ENCODE assay signal across 1 cellular context in genomic region chr6:118894425-118895240, GRCh38.
A peak's percentile ranks its signal among the peaks of the same experiment; 100 is the strongest.
TF ChIP-seq lines count a peak whose summit lies in the region.

No MANE protein-coding gene starts in this region.

TF ChIP-seq in HepG2, 621 proteins besides CTCF, POLR2A, EP300 and RAD21 (continued from another document and continues in another):
- TF ChIP-seq ZNF704 (CRISPR knock-in tag; IDR thresholded peaks at IDR 0.05; ENCODE audit: borderline replicate concordance) = no peak; the same call in 1 of the 2 replicates
- peak; percentile 84 for TF ChIP-seq YY1 (IDR thresholded peaks at IDR 0.05; ENCODE audit: insufficient read depth, insufficient replicate concordance, low read depth, low read length)
- no peak for TF ChIP-seq IKZF5 (CRISPR knock-in tag; IDR thresholded peaks at IDR 0.05)
- TF ChIP-seq ZNF24 (IDR thresholded peaks at IDR 0.05) = no peak
- 0 out of 2 replicates have a peak, but pooled peaks have one; percentile 83 for TF ChIP-seq DNMT1 (CRISPR knock-in tag; IDR thresholded peaks at IDR 0.05)
- no peak; the same call in 1 of the 2 replicates for TF ChIP-seq ZNF274 (CRISPR knock-in tag; IDR thresholded peaks at IDR 0.05)
- no peak for TF ChIP-seq ZNF660 (CRISPR knock-in tag; IDR thresholded peaks at IDR 0.05; ENCODE audit: borderline replicate concordance, low read depth)
- TF ChIP-seq ARID4A (CRISPR knock-in tag; IDR thresholded peaks at IDR 0.05; ENCODE audit: borderline replicate concordance) = peak; percentile 90
- TF ChIP-seq ZNF333 (CRISPR knock-in tag; IDR thresholded peaks at IDR 0.05; ENCODE audit: borderline replicate concordance) = no peak
- peak; percentile 67; the same call in 1 of the 2 replicates for TF ChIP-seq ZNF672 (CRISPR knock-in tag; IDR thresholded peaks at IDR 0.05)
- no peak for TF ChIP-seq FOXP4 (CRISPR knock-in tag; IDR thresholded peaks at IDR 0.05)
- peak; percentile 87 for TF ChIP-seq HDAC1 (CRISPR knock-in tag; IDR thresholded peaks at IDR 0.05)
- TF ChIP-seq NAIF1 (CRISPR knock-in tag; IDR thresholded peaks at IDR 0.05; ENCODE audit: borderline replicate concordance) = no peak; the same call in 1 of the 2 replicates
- no peak for TF ChIP-seq ZKSCAN8 (CRISPR knock-in tag; IDR thresholded peaks at IDR 0.05; ENCODE audit: borderline replicate concordance)
- TF ChIP-seq FOXA1 (IDR thresholded peaks at IDR 0.05) = no peak
- TF ChIP-seq FOXA1 (CRISPR knock-in tag; IDR thresholded peaks at IDR 0.05) = no peak
- TF ChIP-seq ZNF251 (CRISPR knock-in tag; IDR thresholded peaks at IDR 0.05) = no peak
- TF ChIP-seq CBX2 (IDR thresholded peaks at IDR 0.05; ENCODE audit: low read depth, low read length) = no peak
- no peak for TF ChIP-seq CBX2 (CRISPR knock-in tag; IDR thresholded peaks at IDR 0.05; ENCODE audit: low read depth)
- TF ChIP-seq UBTF (CRISPR knock-in tag; IDR thresholded peaks at IDR 0.05) = peak; percentile 96
- no peak for TF ChIP-seq NFE2L1 (CRISPR knock-in tag; IDR thresholded peaks at IDR 0.05; ENCODE audit: borderline replicate concordance)
- TF ChIP-seq ZNF512 (CRISPR knock-in tag; IDR thresholded peaks at IDR 0.05) = peak; percentile 59; the same call in 1 of the 2 replicates
- TF ChIP-seq ZSCAN12 (CRISPR knock-in tag; IDR thresholded peaks at IDR 0.05) = 0 out of 2 replicates have a peak, but pooled peaks have one; percentile 20
- TF ChIP-seq ZNF407 (CRISPR knock-in tag; IDR thresholded peaks at IDR 0.05; ENCODE audit: not compliant biosample characterization) = no peak
- TF ChIP-seq ZSCAN25 (CRISPR knock-in tag; IDR thresholded peaks at IDR 0.05) = peak; percentile 50; the same call in 1 of the 2 replicates
- TF ChIP-seq ZUFSP (CRISPR knock-in tag; IDR thresholded peaks at IDR 0.05; ENCODE audit: borderline replicate concordance) = no peak
- TF ChIP-seq ZGPAT (CRISPR knock-in tag; IDR thresholded peaks at IDR 0.05) = peak; percentile 76; the same call in 1 of the 2 replicates
- TF ChIP-seq BRCA1 (CRISPR knock-in tag; IDR thresholded peaks at IDR 0.05) = no peak
- peak; percentile 96 for TF ChIP-seq RBM39 (IDR thresholded peaks at IDR 0.05; ENCODE audit: low read depth, low read length, poor library complexity, severe bottlenecking)
